ENCODE assay signal across 1 cellular context in genomic region chr19:16794456-16794855, GRCh38.
TF ChIP-seq lines count a peak whose summit lies in the region.

No MANE protein-coding gene starts in this region.

TF ChIP-seq in H1, 55 proteins besides CTCF, POLR2A, EP300 and RAD21:
- TF ChIP-seq SAP30 (IDR thresholded peaks at IDR 0.05; ENCODE audit: insufficient read depth, insufficient replicate concordance, low read length): no peak
- TF ChIP-seq EGR1 (IDR thresholded peaks at IDR 0.05; ENCODE audit: borderline replicate concordance, low read depth, low read length): no peak
- no peak for TF ChIP-seq HDAC6 (IDR thresholded peaks at IDR 0.05; ENCODE audit: low read depth, low read length)
- no peak for TF ChIP-seq RBBP5 (IDR thresholded peaks at IDR 0.05; ENCODE audit: borderline replicate concordance, low read depth, low read length)
- TF ChIP-seq NRF1 (IDR thresholded peaks at IDR 0.05; ENCODE audit: low read depth, low read length): no peak
- TF ChIP-seq KDM4A (IDR thresholded peaks at IDR 0.05; ENCODE audit: low read depth, low read length, severe bottlenecking): no peak
- no peak for TF ChIP-seq BACH1 (IDR thresholded peaks at IDR 0.05; ENCODE audit: low read length)
- no peak for TF ChIP-seq CREB1 (IDR thresholded peaks at IDR 0.05)
- TF ChIP-seq TAF1 (IDR thresholded peaks at IDR 0.05; ENCODE audit: low read depth, low read length): no peak
- TF ChIP-seq NANOG (IDR thresholded peaks at IDR 0.05; ENCODE audit: insufficient read depth, low read depth, low read length, poor library complexity, severe bottlenecking): no peak
TF ChIP-seq in H1: peak in this region for 0.
